Comparison of ENCODE assay signal across 2 cellular contexts in genomic region chr1:219797683-219798082, GRCh38.
TF ChIP-seq lines count a peak whose summit lies in the region.

No MANE protein-coding gene starts in this region.

TF ChIP-seq in K562, 482 proteins besides CTCF, POLR2A, EP300 and RAD21 (continued from another document and continues in another):
- TF ChIP-seq, protein P1, sequence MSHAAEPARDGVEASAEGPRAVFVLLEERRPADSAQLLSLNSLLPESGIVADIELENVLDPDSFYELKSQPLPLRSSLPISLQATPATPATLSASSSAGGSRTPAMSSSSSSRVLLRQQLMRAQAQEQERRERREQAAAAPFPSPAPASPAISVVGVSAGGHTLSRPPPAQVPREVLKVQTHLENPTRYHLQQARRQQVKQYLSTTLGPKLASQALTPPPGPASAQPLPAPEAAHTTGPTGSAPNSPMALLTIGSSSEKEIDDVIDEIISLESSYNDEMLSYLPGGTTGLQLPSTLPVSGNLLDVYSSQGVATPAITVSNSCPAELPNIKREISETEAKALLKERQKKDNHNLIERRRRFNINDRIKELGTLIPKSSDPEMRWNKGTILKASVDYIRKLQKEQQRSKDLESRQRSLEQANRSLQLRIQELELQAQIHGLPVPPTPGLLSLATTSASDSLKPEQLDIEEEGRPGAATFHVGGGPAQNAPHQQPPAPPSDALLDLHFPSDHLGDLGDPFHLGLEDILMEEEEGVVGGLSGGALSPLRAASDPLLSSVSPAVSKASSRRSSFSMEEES (CRISPR knock-in tag; IDR thresholded peaks at IDR 0.05): no peak
- TF ChIP-seq HNRNPUL1 (IDR thresholded peaks at IDR 0.05; ENCODE audit: low read length) (no peak), ZNF561 (CRISPR knock-in tag; conservative IDR thresholded peaks at IDR 0.05) (no peak), MAFF (IDR thresholded peaks at IDR 0.05; ENCODE audit: low read length) (0 out of 2 replicates have a peak, but pooled peaks have one; percentile 40), ZNF316 (IDR thresholded peaks at IDR 0.05) (peak; percentile 76), DDX20 (tag; IDR thresholded peaks at IDR 0.05; ENCODE audit: low read depth) (no peak), ZNF3 (CRISPR knock-in tag; IDR thresholded peaks at IDR 0.05) (no peak), ATF2 (CRISPR knock-in tag; IDR thresholded peaks at IDR 0.05) (no peak), MCM7 (IDR thresholded peaks at IDR 0.05) (no peak), TBP (optimal IDR thresholded peaks at IDR 0.05; ENCODE audit: low read depth, low read length) (no peak), MYNN (IDR thresholded peaks at IDR 0.05) (no peak), MYNN (CRISPR knock-in tag; IDR thresholded peaks at IDR 0.05) (no peak), POLR2B (IDR thresholded peaks at IDR 0.05; ENCODE audit: low read depth, partially characterized antibody) (no peak), POLR2AphosphoS2 (IDR thresholded peaks at IDR 0.05; ENCODE audit: low read length) (no peak), MTA2 (IDR thresholded peaks at IDR 0.05; ENCODE audit: low read depth) (no peak), C11orf30 (IDR thresholded peaks at IDR 0.05; ENCODE audit: low read depth) (peak; percentile 39; the same call in 1 of the 2 replicates), FOXP4 (CRISPR knock-in tag; IDR thresholded peaks at IDR 0.05; ENCODE audit: borderline replicate concordance) (no peak), ZNF75A (CRISPR knock-in tag; IDR thresholded peaks at IDR 0.05) (no peak), MAFK (IDR thresholded peaks at IDR 0.05; ENCODE audit: low read length) (peak; percentile 41; the same call in 1 of the 2 replicates), STAT5B (CRISPR knock-in tag; IDR thresholded peaks at IDR 0.05) (no peak)
- TF ChIP-seq, protein P2, sequence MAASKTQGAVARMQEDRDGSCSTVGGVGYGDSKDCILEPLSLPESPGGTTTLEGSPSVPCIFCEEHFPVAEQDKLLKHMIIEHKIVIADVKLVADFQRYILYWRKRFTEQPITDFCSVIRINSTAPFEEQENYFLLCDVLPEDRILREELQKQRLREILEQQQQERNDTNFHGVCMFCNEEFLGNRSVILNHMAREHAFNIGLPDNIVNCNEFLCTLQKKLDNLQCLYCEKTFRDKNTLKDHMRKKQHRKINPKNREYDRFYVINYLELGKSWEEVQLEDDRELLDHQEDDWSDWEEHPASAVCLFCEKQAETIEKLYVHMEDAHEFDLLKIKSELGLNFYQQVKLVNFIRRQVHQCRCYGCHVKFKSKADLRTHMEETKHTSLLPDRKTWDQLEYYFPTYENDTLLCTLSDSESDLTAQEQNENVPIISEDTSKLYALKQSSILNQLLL (CRISPR knock-in tag; IDR thresholded peaks at IDR 0.05; ENCODE audit: borderline replicate concordance): no peak
- TF ChIP-seq, protein P3, sequence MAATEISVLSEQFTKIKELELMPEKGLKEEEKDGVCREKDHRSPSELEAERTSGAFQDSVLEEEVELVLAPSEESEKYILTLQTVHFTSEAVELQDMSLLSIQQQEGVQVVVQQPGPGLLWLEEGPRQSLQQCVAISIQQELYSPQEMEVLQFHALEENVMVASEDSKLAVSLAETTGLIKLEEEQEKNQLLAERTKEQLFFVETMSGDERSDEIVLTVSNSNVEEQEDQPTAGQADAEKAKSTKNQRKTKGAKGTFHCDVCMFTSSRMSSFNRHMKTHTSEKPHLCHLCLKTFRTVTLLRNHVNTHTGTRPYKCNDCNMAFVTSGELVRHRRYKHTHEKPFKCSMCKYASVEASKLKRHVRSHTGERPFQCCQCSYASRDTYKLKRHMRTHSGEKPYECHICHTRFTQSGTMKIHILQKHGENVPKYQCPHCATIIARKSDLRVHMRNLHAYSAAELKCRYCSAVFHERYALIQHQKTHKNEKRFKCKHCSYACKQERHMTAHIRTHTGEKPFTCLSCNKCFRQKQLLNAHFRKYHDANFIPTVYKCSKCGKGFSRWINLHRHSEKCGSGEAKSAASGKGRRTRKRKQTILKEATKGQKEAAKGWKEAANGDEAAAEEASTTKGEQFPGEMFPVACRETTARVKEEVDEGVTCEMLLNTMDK (IDR thresholded peaks at IDR 0.05; ENCODE audit: borderline replicate concordance, insufficient read depth, low read depth, low read length, poor library complexity, severe bottlenecking): no peak

TF ChIP-seq in HEK293T, 16 proteins besides CTCF, POLR2A, EP300 and RAD21 (continued from another document):
- no peak for TF ChIP-seq HDGF (IDR thresholded peaks at IDR 0.05; ENCODE audit: borderline replicate concordance)
- no peak for TF ChIP-seq PKNOX1 (IDR thresholded peaks at IDR 0.05)
- TF ChIP-seq SP1 (IDR thresholded peaks at IDR 0.05): no peak
- TF ChIP-seq CTBP1 (IDR thresholded peaks at IDR 0.05; ENCODE audit: borderline replicate concordance): no peak
- no peak for TF ChIP-seq SUZ12 (IDR thresholded peaks at IDR 0.05)
- no peak for TF ChIP-seq NFRKB (IDR thresholded peaks at IDR 0.05)
